9 cellular contexts compared by ENCODE assay signal in the genomic region with DNA sequence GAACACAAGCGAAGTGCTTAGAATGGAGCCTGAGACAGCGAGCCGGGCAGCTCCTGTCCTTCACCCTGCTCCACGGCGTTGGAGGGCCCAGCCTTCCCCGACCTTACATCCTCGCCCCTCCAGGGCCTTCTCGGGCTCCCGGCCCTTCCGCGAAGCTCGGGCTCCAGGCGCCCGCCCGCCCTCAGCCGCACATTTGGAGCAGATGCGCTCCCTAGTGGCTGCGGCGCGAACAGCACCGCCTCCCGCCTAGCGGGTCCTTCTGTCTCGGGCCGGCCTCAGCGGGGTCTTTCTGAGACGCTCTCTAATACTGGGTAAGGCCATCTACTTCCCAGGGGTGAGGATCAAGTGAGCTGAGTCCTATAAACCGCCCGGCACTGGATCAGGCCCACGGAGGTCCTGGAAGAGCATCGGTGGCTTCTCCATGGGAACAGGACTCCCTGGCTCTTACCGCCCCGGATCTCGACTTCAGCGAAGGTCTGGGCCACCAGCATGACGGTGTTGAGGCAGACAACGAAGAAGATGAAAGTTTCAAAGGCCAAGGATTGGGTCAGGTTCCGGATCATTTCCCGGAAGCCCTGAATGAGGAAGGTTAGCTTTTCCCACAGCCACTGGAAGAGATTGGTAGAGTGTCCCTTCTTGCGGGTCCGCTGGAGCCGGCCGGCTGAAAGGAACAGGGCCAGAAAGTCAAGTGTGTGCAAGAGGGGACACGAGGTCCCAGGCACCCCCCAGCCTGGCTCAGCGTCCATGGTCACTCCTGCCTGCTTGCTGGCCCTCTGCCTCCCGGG. TPM values are rescaled to one million over a fixed set of nuclear protein-coding genes. Genes with fewer than 3 reads are reported as not detected.
A peak's percentile ranks its signal among the peaks of the same experiment; 100 is the strongest.
DNase-seq lines count a peak whose midpoint lies in the region; ATAC-seq and TF ChIP-seq lines count a peak whose summit lies in the region.
"Had no signal": no experiment of that assay in that cellular context is flagged by ENCODE, and none has a peak within 500 bp of the region (broad histone marks: within the 10 kb centered on the region; RNA-seq: fewer than 3 reads in every experiment).

No MANE protein-coding gene starts in this region.

- no peaks in the 10 kb centered on the region for H3K9me3 Mint-ChIP-seq in activated naive CD4-positive, alpha-beta T cell treated with anti-CD3 and anti-CD28 coated beads, Interleukin-2, amount 10 ng/mL, durations not matched to agents 7 days and 5 days

- no peak for TF ChIP-seq POLR2A in upper lobe of left lung (IDR thresholded peaks at IDR 0.05)

- H3K27ac Mint-ChIP-seq in activated naive CD4-positive, alpha-beta T cell treated with anti-CD3 and anti-CD28 coated beads, Interleukin-2, amount 10 ng/mL, durations not matched to agents 7 days and 5 days: no peak overlapping the region

- H3K36me3 ChIP-seq in SK-N-MC (ENCODE audit: insufficient read depth, low read length) (no peaks in the 10 kb centered on the region), upper lobe of left lung (no peaks in the 10 kb centered on the region)

- peak overlapping the region; percentile 54 for H3K4me3 ChIP-seq in SK-N-MC
- peak overlapping the region in 2 of 4 donors; percentile 4 to 28 for H3K4me3 ChIP-seq in upper lobe of left lung

- ATAC-seq in upper lobe of left lung (ENCODE audit: low FRiP score in 2 of 2): peak; percentile 83 to 94
- no peak for ATAC-seq in GM18858 (IDR thresholded peaks at IDR 0.05; ENCODE audit: unreplicated experiment)

- TF ChIP-seq CTCF in upper lobe of left lung (IDR thresholded peaks at IDR 0.05): peak; percentile 95 to 100 (median 96)

- H3K9me3 ChIP-seq in SK-N-MC (ENCODE audit: low read depth, low read length) (no peaks in the 10 kb centered on the region), upper lobe of left lung (no peaks in the 10 kb centered on the region)

- no peak overlapping the region for H3K27ac ChIP-seq in SK-N-MC
- no peak overlapping the region for H3K27ac ChIP-seq in upper lobe of left lung
- H3K27ac ChIP-seq: epithelial cell of prostate had no signal

- H3K27me3 Mint-ChIP-seq in activated naive CD4-positive, alpha-beta T cell treated with anti-CD3 and anti-CD28 coated beads, Interleukin-2, amount 10 ng/mL, durations not matched to agents 7 days and 5 days: peaks cover 52% of the 10 kb centered on the region

- WGBS in upper lobe of left lung, 2 donors: 19 to 27% methylated on average over 33 to 46 of the region's 46 CpGs

- TF ChIP-seq EP300 in upper lobe of left lung (IDR thresholded peaks at IDR 0.05): no peak

- intact Hi-C loops in head of caudate nucleus (cut with DNase I): no loop called here
- intact Hi-C loops in posterior vena cava (cut with DNase I): no loop called here

- H3K36me3 Mint-ChIP-seq in activated naive CD4-positive, alpha-beta T cell treated with anti-CD3 and anti-CD28 coated beads, Interleukin-2, amount 10 ng/mL, durations not matched to agents 7 days and 5 days: no peaks in the 10 kb centered on the region

- peaks cover 16% of the 10 kb centered on the region for H3K4me1 Mint-ChIP-seq in activated naive CD4-positive, alpha-beta T cell treated with anti-CD3 and anti-CD28 coated beads, Interleukin-2, amount 10 ng/mL, durations not matched to agents 7 days and 5 days

- peaks cover 14 to 25% (median 20%) of the 10 kb centered on the region in 4 donors for H3K4me1 ChIP-seq in upper lobe of left lung

- H3K4me3 Mint-ChIP-seq in activated naive CD4-positive, alpha-beta T cell treated with anti-CD3 and anti-CD28 coated beads, Interleukin-2, amount 10 ng/mL, durations not matched to agents 7 days and 5 days: no peak overlapping the region

- H3K9ac ChIP-seq in SK-N-MC (ENCODE audit: insufficient read length): peak overlapping the region; percentile 56

- DNase-seq in DMS79 (lab: John Stamatoyannopoulos, UW): peak; percentile 26
- peak; percentile 85 for DNase-seq in KG1 (lab: John Stamatoyannopoulos, UW)
- no peak for DNase-seq in SK-N-MC (ENCODE audit: low read depth, low spot score)
- peak; percentile 85 for DNase-seq in activated naive CD4-positive, alpha-beta T cell treated with anti-CD3 and anti-CD28 coated beads, Interleukin-2, amount 10 ng/mL, durations not matched to agents 7 days and 5 days
- peak; percentile 39 to 90 (median 74) for DNase-seq in head of caudate nucleus
- DNase-seq in posterior vena cava (ENCODE audit: low spot score): peak; percentile 91
- peak; percentile 79 to 97 for DNase-seq in upper lobe of left lung

- CTCF ChIA-PET in activated naive CD4-positive, alpha-beta T cell treated with anti-CD3 and anti-CD28 coated beads, Interleukin-2, amount 10 ng/mL, durations not matched to agents 7 days and 5 days (lab: Charles Lee): interaction anchor here (0.6 to 3.5 kb wide), 31 partner anchors 9 to 317 kb away, joined by 3 to 32 read pairs (median 4); a partner anchor contains a TSS

- H3K27me3 ChIP-seq in upper lobe of left lung: no peaks in the 10 kb centered on the region

RNA-seq across cellular contexts. Expression of a gene that starts 3.7 kb away (rescaled TPM):
- total RNA-seq in posterior vena cava (1 to 10 TPM in 1 of 2 donors, under 1 TPM in 1; 0.24 to 1.1 TPM), upper lobe of left lung (1 to 10 TPM in 4 of 6 donors, under 1 TPM in 1, not detected in 1; 0.79 to 6.1 (median 3.0) TPM)

RNA-seq across cellular contexts. Expression of a gene that starts 10.8 kb away (rescaled TPM):
- under 1 TPM in 1 of 2 donors, not detected in 1; 0.56 TPM for total RNA-seq in posterior vena cava
- total RNA-seq in upper lobe of left lung: 10 to 100 TPM; 12.6 to 68.1 (median 30.5) TPM

RNA-seq across cellular contexts. Expression of a gene that starts 20.3 kb away (rescaled TPM):
- 100 to 1,000 TPM; 115 to 119 TPM for total RNA-seq in posterior vena cava
- total RNA-seq in upper lobe of left lung: 100 to 1,000 TPM in 2 of 6 donors, 10 to 100 TPM in 4; 32.5 to 201 (median 53.8) TPM

RNA-seq across cellular contexts. Expression of a gene that starts 20.6 kb away (rescaled TPM):
- 10 to 100 TPM; 24.8 to 24.9 TPM for total RNA-seq in posterior vena cava
- 10 to 100 TPM; 22.8 to 37.4 (median 30.1) TPM for total RNA-seq in upper lobe of left lung

RNA-seq across cellular contexts. Expression of a gene that starts 26.4 kb away (rescaled TPM):
- total RNA-seq in posterior vena cava: 1 to 10 TPM in 1 of 2 donors, under 1 TPM in 1; 0.74 to 1.2 TPM
- 1 to 10 TPM in 1 of 6 donors, not detected in 5; 2.4 TPM for total RNA-seq in upper lobe of left lung

Comparison
In these comparisons a context has a peak if more than half of its experiments do, and no peak if none do; other contexts are left out.
1. RNA of a gene that starts 10.8 kb away (total RNA-seq): 12.6 to 68.1 TPM in upper lobe of left lung; 0.56 TPM in posterior vena cava; every median in the first group is over 4 times any median in the second.